ENCODE assay signal across 11 cellular contexts in the genomic region with DNA sequence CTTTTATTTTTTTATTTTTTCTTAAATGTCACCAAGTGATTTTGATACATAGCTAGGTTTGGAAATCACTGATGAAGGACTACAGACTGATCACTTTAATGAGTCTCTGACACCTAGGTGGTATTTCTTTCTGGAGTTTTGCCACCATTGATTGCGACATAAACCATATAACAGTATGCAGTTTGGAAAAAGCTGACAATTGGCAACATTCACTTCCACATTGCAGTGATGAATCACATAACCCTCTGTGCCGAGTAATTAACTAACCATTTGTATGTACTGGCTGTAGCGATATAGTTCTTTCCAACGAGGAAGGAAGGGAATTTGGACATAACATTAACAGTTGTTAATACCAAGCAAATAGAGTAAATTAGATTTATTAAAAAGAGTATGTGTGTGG.
DNase-seq lines count a peak whose midpoint lies in the region; ATAC-seq, FAIRE-seq and TF ChIP-seq lines count a peak whose summit lies in the region.
"Had no signal": no experiment of that assay in that cellular context is flagged by ENCODE, and none has a peak within 500 bp of the region (broad histone marks: within the 10 kb centered on the region; RNA-seq: fewer than 3 reads in every experiment).

No MANE protein-coding gene starts in this region.

- peak overlapping the region; percentile 57 for H3K4me2 ChIP-seq in keratinocyte (ENCODE audit: control insufficient read depth, extremely low read depth, insufficient read depth, low read depth, low read length)

- BruUV-seq in A673 (replicated peaks; lab: Mats Ljungman, UMichigan): no TSS peak

- no peak for ATAC-seq in left colon

- no peak for TF ChIP-seq CTCF in A673 (conservative IDR thresholded peaks at IDR 0.05; ENCODE audit: low read depth, low read length)
- no peak for TF ChIP-seq CTCF in astrocyte of the spinal cord (IDR thresholded peaks at IDR 0.05; ENCODE audit: low read depth, low read length)
- TF ChIP-seq CTCF in keratinocyte (optimal IDR thresholded peaks at IDR 0.05 in 1 of 3, IDR thresholded peaks at IDR 0.05 in 1 of 3, conservative IDR thresholded peaks at IDR 0.05 in 1 of 3; ENCODE audit: extremely low read depth in 1 of 3, insufficient read depth in 2 of 3, low read length in 3 of 3): no peak

- in situ Hi-C loops in astrocyte of the spinal cord (cut with HindIII; ENCODE audit: low sequenced_read_pairs): no loop called here

- H3K36me3 ChIP-seq in A673 (ENCODE audit: insufficient read depth, low read length, poor library complexity, severe bottlenecking) (no peaks in the 10 kb centered on the region), keratinocyte (ENCODE audit: control insufficient read depth in 2 of 2, extremely low read depth in 1 of 2, insufficient read depth in 2 of 2, low read length in 2 of 2) (no peaks in the 10 kb centered on the region)
- H3K36me3 ChIP-seq: neutrophil had no signal

- no peak overlapping the region for H3K4me3 Mint-ChIP-seq in activated CD4-positive, alpha-beta memory T cell treated with anti-CD3 and anti-CD28 coated beads for 36 hours

- H3K9me3 ChIP-seq in A673 (ENCODE audit: low read depth, low read length, poor library complexity, severe bottlenecking) (no peaks in the 10 kb centered on the region), keratinocyte (ENCODE audit: control insufficient read depth, low read depth, low read length) (no peaks in the 10 kb centered on the region)
- H3K9me3 ChIP-seq: neutrophil had no signal

- no peaks in the 10 kb centered on the region for H4K20me1 ChIP-seq in keratinocyte (ENCODE audit: control insufficient read depth, extremely low read depth, insufficient read depth, low read length)

- H3K27ac Mint-ChIP-seq in activated CD4-positive, alpha-beta memory T cell treated with anti-CD3 and anti-CD28 coated beads for 36 hours: no peak overlapping the region

- H3K36me3 Mint-ChIP-seq in activated CD4-positive, alpha-beta memory T cell treated with anti-CD3 and anti-CD28 coated beads for 36 hours: peaks cover 6% of the 10 kb centered on the region

- H3K9me1 ChIP-seq in keratinocyte (ENCODE audit: control insufficient read depth, extremely low read depth, insufficient read depth, low read length): no peaks in the 10 kb centered on the region

- CTCF ChIA-PET in A673 (lab: Charles Lee): no interaction called here
- CTCF ChIA-PET in activated CD4-positive, alpha-beta memory T cell treated with anti-CD3 and anti-CD28 coated beads for 36 hours (lab: Charles Lee): interaction anchor here (0.5 kb wide), 1 partner anchor 555 kb away, joined by 3 read pairs; no protein-coding TSS in a partner anchor

- FAIRE-seq in keratinocyte (lab: Jason Lieb, UNC): no peak

- H3K27me3 Mint-ChIP-seq in activated CD4-positive, alpha-beta memory T cell treated with anti-CD3 and anti-CD28 coated beads for 36 hours: no peaks in the 10 kb centered on the region

- 0 out of 2 replicates have a peak, but pooled peaks have one; percentile 11 for TF ChIP-seq EP300 in Ishikawa (IDR thresholded peaks at IDR 0.05; ENCODE audit: borderline replicate concordance)

- H3K4me1 Mint-ChIP-seq in activated CD4-positive, alpha-beta memory T cell treated with anti-CD3 and anti-CD28 coated beads for 36 hours (ENCODE audit: low read depth): no peaks in the 10 kb centered on the region

- H3K4me1 ChIP-seq in A673 (ENCODE audit: insufficient read depth, low read length, poor library complexity, severe bottlenecking) (no peaks in the 10 kb centered on the region), keratinocyte (ENCODE audit: control insufficient read depth, extremely low read depth, insufficient read depth, low read length) (peaks cover 6% of the 10 kb centered on the region)

- H3K27me3 ChIP-seq in A673 (replicated peaks; ENCODE audit: insufficient read depth, low read depth, low read length, poor library complexity) (no peaks in the 10 kb centered on the region), keratinocyte (ENCODE audit: control insufficient read depth, extremely low read depth, insufficient read depth, low read length) (no peaks in the 10 kb centered on the region)
- H3K27me3 ChIP-seq: neutrophil had no signal

- H3K27ac ChIP-seq in A673 (ENCODE audit: low read depth, low read length, poor library complexity, severe bottlenecking) (no peak overlapping the region), keratinocyte (ENCODE audit: control insufficient read depth, insufficient read depth, low read length) (no peak overlapping the region)
- H3K27ac ChIP-seq: neutrophil had no signal

- intact Hi-C loops in A673 (cut with micrococcal nuclease; ENCODE audit: unreplicated experiment) (no loop called here), left colon (cut with DNase I, micrococcal nuclease) (no loop called here)
- intact Hi-C loops in activated CD4-positive, alpha-beta memory T cell treated with anti-CD3 and anti-CD28 coated beads for 36 hours (cut with micrococcal nuclease): no loop called here

- peaks cover 2% of the 10 kb centered on the region for H3K9me3 Mint-ChIP-seq in activated CD4-positive, alpha-beta memory T cell treated with anti-CD3 and anti-CD28 coated beads for 36 hours

- H3K9ac ChIP-seq in keratinocyte (ENCODE audit: control insufficient read depth, extremely low read depth, insufficient read depth, low read length): no peak overlapping the region

- TF ChIP-seq RAD21 in Ishikawa (IDR thresholded peaks at IDR 0.05; ENCODE audit: low read depth): no peak

- dilution Hi-C loops in keratinocyte (cut with MboI; ENCODE audit: extremely low pct_ligation_motif_present, low sequenced_read_pairs): no loop called here

- H2AFZ ChIP-seq in keratinocyte (ENCODE audit: control insufficient read depth, low read length): no peak overlapping the region

- peak; percentile 49 for DNase-seq in A673 (ENCODE audit: low spot score)
- DNase-seq in astrocyte of the spinal cord (ENCODE audit: low read depth, low spot score): peak; percentile 68
- DNase-seq in keratinocyte (ENCODE audit: low read depth, low spot score): peak; percentile 28
- DNase-seq in left colon: no peak
- DNase-seq in mucosa of gallbladder (ENCODE audit: low spot score): no peak
- no peak for DNase-seq in activated CD4-positive, alpha-beta memory T cell treated with anti-CD3 and anti-CD28 coated beads for 36 hours
- DNase-seq in retina: no peak
- DNase-seq: NCI-H510A, SW 1271 had no signal

- no peaks in the 10 kb centered on the region for H3K79me2 ChIP-seq in keratinocyte (ENCODE audit: control insufficient read depth, insufficient read depth, low read length)

- no peak overlapping the region for H3K4me3 ChIP-seq in A673 (ENCODE audit: low read depth, low read length, poor library complexity, severe bottlenecking)
- H3K4me3 ChIP-seq in astrocyte of the spinal cord (ENCODE audit: low read depth, low read length): no peak overlapping the region
- no peak overlapping the region for H3K4me3 ChIP-seq in keratinocyte (ENCODE audit: control insufficient read depth in 2 of 3, extremely low read depth in 1 of 3, insufficient read depth in 2 of 3, low read depth in 1 of 3, low read length in 3 of 3)

- POLR2A ChIA-PET in A673 (lab: Charles Lee; ENCODE audit: low non-redundant PET): no interaction called here
- POLR2A ChIA-PET in activated CD4-positive, alpha-beta memory T cell treated with anti-CD3 and anti-CD28 coated beads for 36 hours (lab: Charles Lee): no interaction called here

TF ChIP-seq in Ishikawa, 13 proteins besides CTCF, POLR2A, EP300 and RAD21 (continues in another document):
- TF ChIP-seq CREB1 (IDR thresholded peaks at IDR 0.05; ENCODE audit: low read depth) (no peak), TCF12 (IDR thresholded peaks at IDR 0.05; ENCODE audit: low read depth) (no peak), CEBPB (IDR thresholded peaks at IDR 0.05) (peak; percentile 95), EGR1 (IDR thresholded peaks at IDR 0.05) (no peak), TAF1 (IDR thresholded peaks at IDR 0.05; ENCODE audit: low read depth) (no peak), FOXM1 (IDR thresholded peaks at IDR 0.05; ENCODE audit: borderline replicate concordance, low read depth) (no peak), NFIC (IDR thresholded peaks at IDR 0.05) (peak; percentile 56; the same call in 1 of the 2 replicates), TEAD4 (IDR thresholded peaks at IDR 0.05) (0 out of 2 replicates have a peak, but pooled peaks have one; percentile 15)
- TF ChIP-seq, protein P1, sequence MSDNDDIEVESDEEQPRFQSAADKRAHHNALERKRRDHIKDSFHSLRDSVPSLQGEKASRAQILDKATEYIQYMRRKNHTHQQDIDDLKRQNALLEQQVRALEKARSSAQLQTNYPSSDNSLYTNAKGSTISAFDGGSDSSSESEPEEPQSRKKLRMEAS (IDR thresholded peaks at IDR 0.05): no peak
- TF ChIP-seq, protein P2, sequence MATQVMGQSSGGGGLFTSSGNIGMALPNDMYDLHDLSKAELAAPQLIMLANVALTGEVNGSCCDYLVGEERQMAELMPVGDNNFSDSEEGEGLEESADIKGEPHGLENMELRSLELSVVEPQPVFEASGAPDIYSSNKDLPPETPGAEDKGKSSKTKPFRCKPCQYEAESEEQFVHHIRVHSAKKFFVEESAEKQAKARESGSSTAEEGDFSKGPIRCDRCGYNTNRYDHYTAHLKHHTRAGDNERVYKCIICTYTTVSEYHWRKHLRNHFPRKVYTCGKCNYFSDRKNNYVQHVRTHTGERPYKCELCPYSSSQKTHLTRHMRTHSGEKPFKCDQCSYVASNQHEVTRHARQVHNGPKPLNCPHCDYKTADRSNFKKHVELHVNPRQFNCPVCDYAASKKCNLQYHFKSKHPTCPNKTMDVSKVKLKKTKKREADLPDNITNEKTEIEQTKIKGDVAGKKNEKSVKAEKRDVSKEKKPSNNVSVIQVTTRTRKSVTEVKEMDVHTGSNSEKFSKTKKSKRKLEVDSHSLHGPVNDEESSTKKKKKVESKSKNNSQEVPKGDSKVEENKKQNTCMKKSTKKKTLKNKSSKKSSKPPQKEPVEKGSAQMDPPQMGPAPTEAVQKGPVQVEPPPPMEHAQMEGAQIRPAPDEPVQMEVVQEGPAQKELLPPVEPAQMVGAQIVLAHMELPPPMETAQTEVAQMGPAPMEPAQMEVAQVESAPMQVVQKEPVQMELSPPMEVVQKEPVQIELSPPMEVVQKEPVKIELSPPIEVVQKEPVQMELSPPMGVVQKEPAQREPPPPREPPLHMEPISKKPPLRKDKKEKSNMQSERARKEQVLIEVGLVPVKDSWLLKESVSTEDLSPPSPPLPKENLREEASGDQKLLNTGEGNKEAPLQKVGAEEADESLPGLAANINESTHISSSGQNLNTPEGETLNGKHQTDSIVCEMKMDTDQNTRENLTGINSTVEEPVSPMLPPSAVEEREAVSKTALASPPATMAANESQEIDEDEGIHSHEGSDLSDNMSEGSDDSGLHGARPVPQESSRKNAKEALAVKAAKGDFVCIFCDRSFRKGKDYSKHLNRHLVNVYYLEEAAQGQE (IDR thresholded peaks at IDR 0.05; ENCODE audit: low read depth): no peak
- TF ChIP-seq, protein P3, sequence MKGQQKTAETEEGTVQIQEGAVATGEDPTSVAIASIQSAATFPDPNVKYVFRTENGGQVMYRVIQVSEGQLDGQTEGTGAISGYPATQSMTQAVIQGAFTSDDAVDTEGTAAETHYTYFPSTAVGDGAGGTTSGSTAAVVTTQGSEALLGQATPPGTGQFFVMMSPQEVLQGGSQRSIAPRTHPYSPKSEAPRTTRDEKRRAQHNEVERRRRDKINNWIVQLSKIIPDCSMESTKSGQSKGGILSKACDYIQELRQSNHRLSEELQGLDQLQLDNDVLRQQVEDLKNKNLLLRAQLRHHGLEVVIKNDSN (IDR thresholded peaks at IDR 0.05): no peak

Comparison
In these comparisons a context has a peak if more than half of its experiments do, and no peak if none do; other contexts are left out.
1. DNase-seq: peak in A673 (single experiment), astrocyte of the spinal cord (single experiment) and keratinocyte (single experiment); none in left colon (0 of 2), mucosa of gallbladder (single experiment), activated CD4-positive, alpha-beta memory T cell treated with anti-CD3 and anti-CD28 coated beads for 36 hours (single experiment) and retina (single experiment).